Comparison of ENCODE assay signal across 22 cellular contexts in genomic region chr21:38908537-38908936, GRCh38.
A peak's percentile ranks its signal among the peaks of the same experiment; 100 is the strongest.
DNase-seq lines count a peak whose midpoint lies in the region; ATAC-seq and TF ChIP-seq lines count a peak whose summit lies in the region.
"Had no signal": no experiment of that assay in that cellular context is flagged by ENCODE, and none has a peak within 500 bp of the region (broad histone marks: within the 10 kb centered on the region; RNA-seq: fewer than 3 reads in every experiment).

No MANE protein-coding gene starts in this region.

- WGBS in adipose tissue, 3 donors = 93 to 95% (median 95%) methylated on average over 4 of the region's 4 CpGs
- WGBS in prostate gland = 77% methylated on average over 4 of the region's 4 CpGs
- WGBS in transverse colon (ENCODE audit: low coverage in 1 of 2), 2 donors = 78 to 88% methylated on average over 1 to 4 of the region's 4 CpGs

- TF ChIP-seq CTCF in coronary artery (IDR thresholded peaks at IDR 0.05) (no peak), prostate gland (IDR thresholded peaks at IDR 0.05) (no peak), transverse colon (IDR thresholded peaks at IDR 0.05) (no peak)

- no peak for DNase-seq in coronary artery (ENCODE audit: low spot score)
- DNase-seq in prostate gland (ENCODE audit: low spot score) = no peak
- DNase-seq in transverse colon = no peak
- no peak for DNase-seq in SKM-1 (lab: John Stamatoyannopoulos, UW; ENCODE audit: unreplicated experiment)
- DNase-seq in SW 1271 (lab: John Stamatoyannopoulos, UW) = no peak
- DNase-seq: activated CD4-positive, CD25-positive, alpha-beta regulatory T cell treated with anti-CD3 and anti-CD28 coated beads, Interleukin-2, amount 50 U/mL, for 72 hours; activated CD8-positive, alpha-beta T cell treated with anti-CD3 and anti-CD28 coated beads for 36 hours; AML-193; CD8-positive, alpha-beta T cell; DMS53; foreskin melanocyte; GDM1; islet precursor cell; KBM-7; NCI-H1694 treated with DMSO at 0.1 percent for 48 hours; NCI-H226; NCI-H774; SHP77 had no signal

- intact Hi-C loops in prostate gland (cut with DNase I) = no loop called here
- intact Hi-C loops in transverse colon (cut with DNase I; ENCODE audit: low total_unique reads) = loop anchor here (5.0 kb wide), 1 partner anchor 86 kb away; no protein-coding TSS in a partner anchor

- no peak for TF ChIP-seq POLR2A in prostate gland (IDR thresholded peaks at IDR 0.05)
- no peak for TF ChIP-seq POLR2A in transverse colon (IDR thresholded peaks at IDR 0.05)

- no peaks in the 10 kb centered on the region for H3K27me3 ChIP-seq in prostate gland (replicated peaks; ENCODE audit: insufficient read depth)
- H3K27me3 ChIP-seq in transverse colon = no peaks in the 10 kb centered on the region
- H3K27me3 ChIP-seq: cardiac muscle cell had no signal

- no peaks in the 10 kb centered on the region for H3K4me1 ChIP-seq in prostate gland (replicated peaks)
- peaks cover 32 to 68% (median 50%) of the 10 kb centered on the region in 4 donors for H3K4me1 ChIP-seq in transverse colon

- H3K4me3 ChIP-seq in coronary artery (no peak overlapping the region), prostate gland (no peak overlapping the region), transverse colon (no peak overlapping the region)
- H3K4me3 ChIP-seq: cardiac muscle cell had no signal

- no peak for TF ChIP-seq EP300 in transverse colon (IDR thresholded peaks at IDR 0.05; ENCODE audit: low read depth)

- in situ Hi-C loops in transverse colon (cut with MboI; ENCODE audit: low pct_ligation_motif_present in 1 of 4, low pct_unique_long_range_greater_than_20kb in 1 of 4, low sequenced_read_pairs in 3 of 4) = no loop called here

- no peak for ATAC-seq in GM18907 (IDR thresholded peaks at IDR 0.05; ENCODE audit: unreplicated experiment)
- ATAC-seq: activated CD8-positive, alpha-beta T cell treated with anti-CD3 and anti-CD28 coated beads for 36 hours; CD8-positive, alpha-beta T cell had no signal

- H3K36me3 ChIP-seq in prostate gland (no peaks in the 10 kb centered on the region), transverse colon (no peaks in the 10 kb centered on the region)
- H3K36me3 ChIP-seq: cardiac muscle cell, neutrophil had no signal

- H3K27ac ChIP-seq in adipose tissue (ENCODE audit: low read depth, low read length) (peak overlapping the region; percentile 17), coronary artery (peak overlapping the region; percentile 73 to 81), prostate gland (peak overlapping the region; percentile 80 to 83), transverse colon (peak overlapping the region; percentile 84 to 93 (median 91))
- H3K27ac ChIP-seq: cardiac muscle cell, neutrophil had no signal

- H3K9me3 ChIP-seq in prostate gland (no peaks in the 10 kb centered on the region), transverse colon (no peaks in the 10 kb centered on the region)
- H3K9me3 ChIP-seq: neutrophil had no signal

Comparison
In these comparisons a context has a peak if more than half of its experiments do, and no peak if none do; other contexts are left out.
1. H3K27ac ChIP-seq: peak in every context shown above with its lines; median percentile 91 in transverse colon; 82 in prostate gland; 77 in coronary artery; 17 in adipose tissue.